In the genomic region with DNA sequence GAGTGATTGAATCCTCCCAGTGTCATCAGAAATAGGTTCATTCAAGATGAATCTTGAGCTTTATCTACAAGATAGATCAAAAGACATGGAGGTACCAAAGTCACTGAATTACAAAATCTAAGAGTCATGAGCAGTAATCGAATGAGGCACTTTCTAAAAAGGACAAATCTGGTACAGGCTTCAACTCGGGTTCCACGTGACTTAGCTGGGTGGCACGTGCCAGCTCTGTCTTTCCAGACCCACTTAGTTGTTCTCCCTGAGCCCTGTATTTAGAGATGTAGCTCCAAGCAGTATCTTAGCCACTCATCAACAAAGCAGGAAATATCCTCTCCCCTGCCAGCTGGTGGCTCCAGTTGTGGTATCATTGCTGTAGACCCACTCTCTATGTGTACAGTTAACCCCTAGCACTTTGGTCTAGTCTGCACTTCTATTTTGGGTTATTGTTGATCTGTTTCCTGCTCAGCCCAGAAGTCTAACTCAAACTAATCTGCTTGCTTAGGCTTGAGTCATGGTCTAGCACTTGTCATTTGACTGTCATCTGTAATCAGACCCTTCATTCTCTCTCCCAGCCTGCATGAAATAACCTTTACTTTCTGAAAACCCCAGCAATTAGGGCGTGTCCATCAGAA, we compare ENCODE assay signal across 19 cellular contexts.
A peak's percentile ranks its signal among the peaks of the same experiment; 100 is the strongest.
DNase-seq lines count a peak whose midpoint lies in the region; ATAC-seq and TF ChIP-seq lines count a peak whose summit lies in the region.
"Had no signal": no experiment of that assay in that cellular context is flagged by ENCODE, and none has a peak within 500 bp of the region (broad histone marks: within the 10 kb centered on the region; RNA-seq: fewer than 3 reads in every experiment).

No MANE protein-coding gene starts in this region.

- H3F3A ChIP-seq in PC-3 (ENCODE audit: low read length, unreplicated experiment): no peaks in the 10 kb centered on the region

- no peaks in the 10 kb centered on the region for H3K27me3 ChIP-seq in PC-3 (ENCODE audit: low read length)
- H3K27me3 ChIP-seq in thoracic aorta (replicated peaks; ENCODE audit: insufficient read depth): no peaks in the 10 kb centered on the region

- no peaks in the 10 kb centered on the region for H3K9me2 ChIP-seq in PC-3 (replicated peaks; ENCODE audit: low read length)

- H2AFZ ChIP-seq in PC-3 (ENCODE audit: low read length): no peak overlapping the region
- H2AFZ ChIP-seq: GM23248 had no signal

- no TSS peak for BruUV-seq in PC-3 (replicated peaks; lab: Mats Ljungman, UMichigan)

- no peak overlapping the region for H3K27ac Mint-ChIP-seq in activated T-cell treated with anti-CD3 and anti-CD28 coated beads, Interleukin-2, amount 50 U/mL, for 72 hours
- H3K27ac Mint-ChIP-seq in effector memory CD8-positive, alpha-beta T cell: no peak overlapping the region
- H3K27ac Mint-ChIP-seq: CD14-positive monocyte, memory B cell had no signal

- H3K36me3 Mint-ChIP-seq in activated T-cell treated with anti-CD3 and anti-CD28 coated beads, Interleukin-2, amount 50 U/mL, for 72 hours (ENCODE audit: insufficient read depth in 2 of 2): peaks cover 0 to 5% of the 10 kb centered on the region in 2 donors
- H3K36me3 Mint-ChIP-seq in effector memory CD8-positive, alpha-beta T cell (ENCODE audit: insufficient read depth): no peaks in the 10 kb centered on the region
- H3K36me3 Mint-ChIP-seq: CD14-positive monocyte, memory B cell had no signal

- H3K9ac ChIP-seq in PC-3 (ENCODE audit: low read length): no peak overlapping the region
- H3K9ac ChIP-seq: GM23248 had no signal

- H3K79me2 ChIP-seq in PC-3 (ENCODE audit: low read length): no peaks in the 10 kb centered on the region

- no peaks in the 10 kb centered on the region for H3K36me3 ChIP-seq in PC-3 (ENCODE audit: low read depth, low read length)
- H3K36me3 ChIP-seq in thoracic aorta: no peaks in the 10 kb centered on the region
- H3K36me3 ChIP-seq: prostate gland had no signal

- no peak overlapping the region for H3K4me3 ChIP-seq in PC-3 (ENCODE audit: low read length)
- H3K4me3 ChIP-seq in thoracic aorta: no peak overlapping the region
- H3K4me3 ChIP-seq: GM23248, prostate gland had no signal

- no peak overlapping the region for H3K4me3 Mint-ChIP-seq in activated T-cell treated with anti-CD3 and anti-CD28 coated beads, Interleukin-2, amount 50 U/mL, for 72 hours
- no peak overlapping the region for H3K4me3 Mint-ChIP-seq in effector memory CD8-positive, alpha-beta T cell
- H3K4me3 Mint-ChIP-seq: CD14-positive monocyte, memory B cell had no signal

- peak; percentile 82 to 90 for ATAC-seq in activated T-cell treated with anti-CD3 and anti-CD28 coated beads, Interleukin-2, amount 50 U/mL, for 72 hours (replicated peaks in 1 of 2)
- ATAC-seq in PC-3: no peak
- peak; percentile 44 for ATAC-seq in effector memory CD8-positive, alpha-beta T cell (replicated peaks)
- no peak for ATAC-seq in thoracic aorta (ENCODE audit: insufficient number of reproducible peaks, low FRiP score, low read depth)
- no peak for ATAC-seq in HG02759 (IDR thresholded peaks at IDR 0.05; ENCODE audit: unreplicated experiment)

- POLR2A ChIA-PET in PC-3 (lab: Charles Lee; ENCODE audit: unreplicated experiment): no interaction called here

- H3K4me1 ChIP-seq in PC-3 (ENCODE audit: insufficient read depth, low read length) (peaks cover 6% of the 10 kb centered on the region), thoracic aorta (ENCODE audit: control insufficient read depth in 1 of 2, low read depth in 2 of 2) (peaks cover 27 to 61% of the 10 kb centered on the region in 2 donors)
- H3K4me1 ChIP-seq: prostate gland had no signal

- intact Hi-C loops in PC-3 (cut with micrococcal nuclease): no loop called here

- no peak for TF ChIP-seq CTCF in PC-3 (conservative IDR thresholded peaks at IDR 0.05; ENCODE audit: low read depth, low read length)
- TF ChIP-seq CTCF in thoracic aorta (IDR thresholded peaks at IDR 0.05): no peak

- no peaks in the 10 kb centered on the region for H3K27me3 Mint-ChIP-seq in activated T-cell treated with anti-CD3 and anti-CD28 coated beads, Interleukin-2, amount 50 U/mL, for 72 hours (ENCODE audit: low read depth)
- no peaks in the 10 kb centered on the region for H3K27me3 Mint-ChIP-seq in effector memory CD8-positive, alpha-beta T cell

- H3K9me3 Mint-ChIP-seq in activated T-cell treated with anti-CD3 and anti-CD28 coated beads, Interleukin-2, amount 50 U/mL, for 72 hours: peaks cover 0 to 2% of the 10 kb centered on the region in 2 donors
- H3K9me3 Mint-ChIP-seq in effector memory CD8-positive, alpha-beta T cell: peaks cover 0 to 4% of the 10 kb centered on the region in 2 donors
- H3K9me3 Mint-ChIP-seq: memory B cell had no signal

- no peaks in the 10 kb centered on the region for H4K20me1 ChIP-seq in PC-3 (ENCODE audit: low read length)

- H3K4me2 ChIP-seq in PC-3 (ENCODE audit: low read length): no peak overlapping the region

- H3K9me3 ChIP-seq in PC-3 (ENCODE audit: low read length) (no peaks in the 10 kb centered on the region), thoracic aorta (no peaks in the 10 kb centered on the region)
- H3K9me3 ChIP-seq: prostate gland had no signal

- H3K27ac ChIP-seq in PC-3 (ENCODE audit: low read length) (no peak overlapping the region), thoracic aorta (peak overlapping the region; percentile 86 to 88)
- H3K27ac ChIP-seq: GM23248, prostate gland had no signal

- H3K4me1 Mint-ChIP-seq in activated T-cell treated with anti-CD3 and anti-CD28 coated beads, Interleukin-2, amount 50 U/mL, for 72 hours (ENCODE audit: low read depth): peaks cover 25% of the 10 kb centered on the region
- peaks cover 16 to 17% of the 10 kb centered on the region in 2 donors for H3K4me1 Mint-ChIP-seq in effector memory CD8-positive, alpha-beta T cell (ENCODE audit: low read depth in 2 of 2)

- CTCF ChIA-PET in PC-3 (lab: Charles Lee): no interaction called here

- DNase-seq in activated T-cell treated with anti-CD3 and anti-CD28 coated beads, Interleukin-2, amount 50 U/mL, for 72 hours: peak in 1 of 2 donors; percentile 5
- no peak for DNase-seq in activated T-cell treated with anti-CD3 and anti-CD28 coated beads, Interleukin-2, amount 50 U/mL, for 48 hours
- DNase-seq in PC-3: peak; percentile 39
- no peak for DNase-seq in effector memory CD8-positive, alpha-beta T cell
- no peak for DNase-seq in thoracic aorta (ENCODE audit: low spot score)
- DNase-seq in ureter (ENCODE audit: low spot score): no peak
- DNase-seq in T-helper 9 cell: no peak
- DNase-seq: activated CD4-positive, alpha-beta T cell treated with anti-CD3 and anti-CD28 coated beads, Interleukin-2, amount 50 U/mL, for 4 hours; anterior cingulate cortex; DMS79 treated with DMSO at 0.1 percent for 48 hours; foreskin fibroblast; GM23248; hippocampal formation; islet precursor cell; NCI-H1436 had no signal

Comparison
In these comparisons a context has a peak if more than half of its experiments do, and no peak if none do; other contexts are left out.
1. ATAC-seq: peak in activated T-cell treated with anti-CD3 and anti-CD28 coated beads, Interleukin-2, amount 50 U/mL, for 72 hours (2 of 2) and effector memory CD8-positive, alpha-beta T cell (single experiment); none in PC-3 (single experiment), thoracic aorta (single experiment) and HG02759 (single experiment).